Comparison of ENCODE assay signal across 24 cellular contexts in genomic region chr7:106256137-106256536, GRCh38.
"Had no signal": no experiment of that assay in that cellular context is flagged by ENCODE, and none has a peak within 500 bp of the region (broad histone marks: within the 10 kb centered on the region; RNA-seq: fewer than 3 reads in every experiment).

No MANE protein-coding gene starts in this region.

- H3K27ac ChIP-seq: colonic mucosa, epithelial cell of prostate, foreskin keratinocyte, hepatocyte, lower lobe of right lung, tibial nerve had no signal

- ATAC-seq: foreskin keratinocyte; left cardiac atrium; lower lobe of right lung; naive thymus-derived CD8-positive, alpha-beta T cell; SK-N-SH treated with all-trans-retinoic acid at 6 μM for 48 hours; T-cell had no signal

- FAIRE-seq: islet of Langerhans, urothelium cell line had no signal

- H3K4me1 Mint-ChIP-seq: brain, endodermal cell had no signal

- H3K9me3 Mint-ChIP-seq: activated B cell treated with CpG ODN at 0.5 μM for 24 hours; activated naive CD8-positive, alpha-beta T cell treated with anti-CD3 and anti-CD28 coated beads, Interleukin-2, amount 10 ng/mL, durations not matched to agents 7 days and 5 days; brain; endodermal cell; naive thymus-derived CD8-positive, alpha-beta T cell; T-cell had no signal

- H3K9me3 ChIP-seq: colonic mucosa, lower lobe of right lung, tibial nerve had no signal

- H3K27me3 Mint-ChIP-seq: activated B cell treated with CpG ODN at 0.5 μM for 24 hours; activated naive CD8-positive, alpha-beta T cell treated with anti-CD3 and anti-CD28 coated beads, Interleukin-2, amount 10 ng/mL, durations not matched to agents 7 days and 5 days; brain; naive thymus-derived CD8-positive, alpha-beta T cell; T-cell had no signal

- H3K4me3 ChIP-seq: colonic mucosa, hepatocyte, lower lobe of right lung, tibial nerve had no signal

- DNase-seq: activated B cell treated with CpG ODN at 0.5 μM for 24 hours; activated CD4-positive, alpha-beta T cell treated with anti-CD3 and anti-CD28 coated beads for 48 hours; activated effector memory CD4-positive, alpha-beta T cell treated with anti-CD3 and anti-CD28 coated beads, Interleukin-2, amount 50 U/mL, for 16 hours; activated naive CD8-positive, alpha-beta T cell treated with anti-CD3 and anti-CD28 coated beads, Interleukin-2, amount 10 ng/mL, durations not matched to agents 7 days and 5 days; activated T-cell treated with anti-CD3 and anti-CD28 coated beads for 4 hours; central memory CD4-positive, alpha-beta T cell; colonic mucosa; endodermal cell; foreskin keratinocyte; left cardiac atrium; lower lobe of right lung; naive thymus-derived CD8-positive, alpha-beta T cell; posterior cingulate gyrus; stimulated activated CD8-positive, alpha-beta memory T cell treated with anti-CD3 and anti-CD28 coated beads, Interleukin-4, amount 100 ng/mL, for 48 hours; stimulated activated naive CD4-positive, alpha-beta T cell treated with Interleukin-2 at 50 U/mL for 16 hours; T-cell; T-helper 9 cell had no signal

- H3K4me1 ChIP-seq: colonic mucosa, foreskin keratinocyte, lower lobe of right lung, tibial nerve had no signal

- H3K27me3 ChIP-seq: colonic mucosa, foreskin keratinocyte, hepatocyte, tibial nerve had no signal

- H3K27ac Mint-ChIP-seq: activated B cell treated with CpG ODN at 0.5 μM for 24 hours; activated naive CD8-positive, alpha-beta T cell treated with anti-CD3 and anti-CD28 coated beads, Interleukin-2, amount 10 ng/mL, durations not matched to agents 7 days and 5 days; brain; endodermal cell; naive thymus-derived CD8-positive, alpha-beta T cell; T-cell had no signal

- H3K4me3 Mint-ChIP-seq: activated B cell treated with CpG ODN at 0.5 μM for 24 hours; activated naive CD8-positive, alpha-beta T cell treated with anti-CD3 and anti-CD28 coated beads, Interleukin-2, amount 10 ng/mL, durations not matched to agents 7 days and 5 days; brain; endodermal cell; naive thymus-derived CD8-positive, alpha-beta T cell; T-cell had no signal
